In the genomic region with DNA sequence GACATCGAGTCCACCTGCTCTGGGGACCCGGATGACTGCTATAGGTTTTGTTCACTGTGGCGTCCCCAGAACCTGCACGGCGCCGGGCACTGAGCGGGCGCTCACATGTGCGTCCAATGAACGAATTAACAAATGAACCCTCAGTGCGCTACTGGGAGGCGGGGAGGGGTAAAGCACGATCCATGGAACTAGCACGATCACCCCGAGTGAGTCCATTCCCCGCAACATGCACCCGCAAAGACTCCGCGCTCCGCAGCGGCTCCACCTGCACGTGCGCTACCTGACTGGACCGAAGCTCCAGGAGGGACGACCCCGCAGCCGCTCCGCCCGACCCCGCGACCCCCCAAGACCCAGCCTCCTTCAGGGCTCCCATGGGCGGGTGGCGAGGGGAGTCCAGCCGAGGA, we compare ENCODE assay signal across 8 cellular contexts. TPM values are rescaled to one million over a fixed set of nuclear protein-coding genes. Genes with fewer than 3 reads are reported as not detected.
DNase-seq lines count a peak whose midpoint lies in the region; ATAC-seq and TF ChIP-seq lines count a peak whose summit lies in the region.

No MANE protein-coding gene starts in this region.

- H3K9me3 Mint-ChIP-seq in neural progenitor cell, result no peaks in the 10 kb centered on the region

- H3K4me3 ChIP-seq in esophagus muscularis mucosa (peak overlapping the region; percentile 88 to 99 (median 98)), neural progenitor cell (peak overlapping the region; percentile 84), upper lobe of right lung (peak overlapping the region; percentile 97)

- no peak for TF ChIP-seq CTCF in esophagus muscularis mucosa (IDR thresholded peaks at IDR 0.05)
- no peak for TF ChIP-seq CTCF in neural progenitor cell (IDR thresholded peaks at IDR 0.05)
- no peak for TF ChIP-seq CTCF in upper lobe of right lung (IDR thresholded peaks at IDR 0.05)

- peak overlapping the region; percentile 86 for H3K4me2 ChIP-seq in neural progenitor cell

- peaks cover 27% of the 10 kb centered on the region; the same call in 1 of the 2 replicates for H3K36me3 ChIP-seq in KOPT-K1 (ENCODE audit: insufficient read depth, low read length)
- peaks cover 0 to 20% (median 8%) of the 10 kb centered on the region in 4 donors for H3K36me3 ChIP-seq in esophagus muscularis mucosa
- no peaks in the 10 kb centered on the region for H3K36me3 ChIP-seq in neural progenitor cell
- peaks cover 5% of the 10 kb centered on the region for H3K36me3 ChIP-seq in upper lobe of right lung

- peaks cover 23% of the 10 kb centered on the region for H3K4me1 Mint-ChIP-seq in neural progenitor cell

- H3K27me3 ChIP-seq in esophagus muscularis mucosa, result no peaks in the 10 kb centered on the region
- H3K27me3 ChIP-seq in neural progenitor cell, result no peaks in the 10 kb centered on the region
- H3K27me3 ChIP-seq in upper lobe of right lung, result no peaks in the 10 kb centered on the region

- H3K4me1 ChIP-seq in esophagus muscularis mucosa (peaks cover 13 to 27% (median 23%) of the 10 kb centered on the region in 4 donors), neural progenitor cell (peaks cover 7% of the 10 kb centered on the region), upper lobe of right lung (no peaks in the 10 kb centered on the region)

- intact Hi-C loops in esophagus muscularis mucosa (cut with DNase I), result no loop called here
- intact Hi-C loops in upper lobe of right lung (cut with DNase I), result no loop called here

- no peak overlapping the region for H3K27ac Mint-ChIP-seq in neural progenitor cell

- peaks cover 4% of the 10 kb centered on the region for H3K27me3 Mint-ChIP-seq in neural progenitor cell (ENCODE audit: insufficient read depth, low read depth)

- no peak for TF ChIP-seq POLR2A in esophagus muscularis mucosa (IDR thresholded peaks at IDR 0.05; ENCODE audit: low read depth)

- TF ChIP-seq EP300 in esophagus muscularis mucosa (IDR thresholded peaks at IDR 0.05), result no peak

- H3K9me3 ChIP-seq in KOPT-K1 (ENCODE audit: insufficient read depth, low read length, poor library complexity, severe bottlenecking), result no peaks in the 10 kb centered on the region
- no peaks in the 10 kb centered on the region for H3K9me3 ChIP-seq in esophagus muscularis mucosa
- H3K9me3 ChIP-seq in neural progenitor cell (ENCODE audit: low read depth), result no peaks in the 10 kb centered on the region
- no peaks in the 10 kb centered on the region for H3K9me3 ChIP-seq in upper lobe of right lung

- peak overlapping the region; percentile 96 for H2AFZ ChIP-seq in neural progenitor cell (replicated peaks)

- peaks cover 7% of the 10 kb centered on the region for H3F3A ChIP-seq in neural progenitor cell (ENCODE audit: low read depth)

- peaks cover 53% of the 10 kb centered on the region for H3K79me2 ChIP-seq in neural progenitor cell (ENCODE audit: low read depth)

- peak; percentile 27 for ATAC-seq in GM21528 (IDR thresholded peaks at IDR 0.05; ENCODE audit: low FRiP score, unreplicated experiment)
- peak; percentile 21 for ATAC-seq in upper lobe of right lung

- peak overlapping the region; percentile 96 for H3K4me3 Mint-ChIP-seq in neural progenitor cell

- H3K36me3 Mint-ChIP-seq in neural progenitor cell, result peaks cover 12% of the 10 kb centered on the region

- DNase-seq in EH (ENCODE audit: low read depth) (peak; percentile 24), esophagus muscularis mucosa (ENCODE audit: extremely low spot score) (no peak), neural progenitor cell (ENCODE audit: low spot score) (peak; percentile 63), upper lobe of right lung (no peak), OCI-M2 (lab: John Stamatoyannopoulos, UW; ENCODE audit: unreplicated experiment) (no peak)
- DNase-seq in activated CD4-positive, alpha-beta T cell treated with anti-CD3 and anti-CD28 coated beads for 48 hours, result peak; percentile 60

- WGBS in esophagus muscularis mucosa, result 0% methylated on average over 7 of the region's 34 CpGs

- H3K27ac ChIP-seq in KOPT-K1 (ENCODE audit: low read depth, low read length, poor library complexity, severe bottlenecking) (peak overlapping the region; percentile 77), esophagus muscularis mucosa (replicated peaks in 1 of 4) (peak overlapping the region; percentile 87 to 95 (median 90)), neural progenitor cell (no peak overlapping the region), upper lobe of right lung (peak overlapping the region; percentile 90)

- H3K9ac ChIP-seq in neural progenitor cell, result peak overlapping the region; percentile 72

- peaks cover 34% of the 10 kb centered on the region for H4K20me1 ChIP-seq in neural progenitor cell (ENCODE audit: low read depth)

RNA-seq across cellular contexts. Expression of gene TRAP1, which starts 0.5 kb away (rescaled TPM):
- 10 to 100 TPM; 43.6 to 63.7 (median 46.8) TPM for total RNA-seq in esophagus muscularis mucosa
- 119 and 150 TPM in 2 replicates for total RNA-seq in neural progenitor cell (ENCODE audit: low replicate concordance)
- total RNA-seq in upper lobe of right lung, result 67.0 TPM

Comparison
In these comparisons a context has a peak if more than half of its experiments do, and no peak if none do; other contexts are left out.
1. DNase-seq: peak in EH (single experiment), activated CD4-positive, alpha-beta T cell treated with anti-CD3 and anti-CD28 coated beads for 48 hours (single experiment) and neural progenitor cell (single experiment); none in esophagus muscularis mucosa (single experiment), upper lobe of right lung (single experiment) and OCI-M2 (single experiment).
2. Peak in every context shown above with its lines, with median percentiles within 50 percentile points of each other: H3K4me3 ChIP-seq.